In the genomic region with DNA sequence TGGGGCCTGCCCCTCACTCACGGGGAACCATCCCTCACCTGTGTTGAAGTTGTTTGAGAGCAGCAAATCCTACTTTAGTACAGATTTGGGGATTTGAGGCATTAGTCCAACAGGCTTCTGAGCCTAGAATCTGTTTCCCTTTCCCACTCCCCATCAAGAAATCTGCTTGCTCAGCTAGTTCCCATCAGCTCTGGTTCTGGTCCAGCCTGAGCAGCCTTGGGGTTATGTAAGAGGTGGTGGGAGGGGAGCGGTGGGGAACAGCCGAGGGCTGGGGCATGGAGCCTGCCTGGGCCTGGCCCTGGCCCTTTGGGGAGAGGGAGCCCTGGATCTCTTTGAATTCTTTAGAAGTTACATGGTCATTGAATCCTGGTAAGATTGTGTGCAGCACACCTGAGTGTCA, we compare ENCODE assay signal across 16 cellular contexts. TPM values are rescaled to one million over a fixed set of nuclear protein-coding genes. Genes with fewer than 3 reads are reported as not detected.
"Had no signal": no experiment of that assay in that cellular context is flagged by ENCODE, and none has a peak within 500 bp of the region (broad histone marks: within the 10 kb centered on the region; RNA-seq: fewer than 3 reads in every experiment).

No MANE protein-coding gene starts in this region.

- H3K27ac ChIP-seq: thoracic aorta had no signal

- H3K36me3 ChIP-seq: thoracic aorta had no signal

- ATAC-seq: activated naive CD4-positive, alpha-beta T cell treated with anti-CD3 and anti-CD28 coated beads, Interleukin-2, amount 50 U/mL, for 72 hours; activated T-cell treated with anti-CD3 and anti-CD28 coated beads, Interleukin-2, amount 50 U/mL, for 4 hours; natural killer cell had no signal

- H3K4me3 ChIP-seq: thoracic aorta had no signal

- H3K9me3 ChIP-seq: thoracic aorta had no signal

- DNase-seq: activated CD4-positive, alpha-beta memory T cell treated with anti-CD3 and anti-CD28 coated beads for 36 hours; activated effector memory CD4-positive, alpha-beta T cell treated with anti-CD3 and anti-CD28 coated beads, Interleukin-2, amount 50 U/mL, for 16 hours; activated T-cell treated with anti-CD3 and anti-CD28 coated beads, Interleukin-2, amount 50 U/mL, for 4 hours; amniotic stem cell; hypothalamus; natural killer cell; occipital lobe; stimulated activated CD4-positive, alpha-beta T cell treated with anti-CD3 and anti-CD28 coated beads, Interleukin-4, amount 100 ng/mL, for 1 hour had no signal

RNA-seq across cellular contexts. Expression of gene GSTM5, which starts 4.1 kb away (rescaled TPM):
- total RNA-seq: activated CD4-positive, alpha-beta memory T cell treated with anti-CD3 and anti-CD28 coated beads for 36 hours; epithelial cell of proximal tubule; glomerular endothelial cell; lung microvascular endothelial cell had no signal

RNA-seq across cellular contexts. Expression of gene GSTM1, which starts 28.5 kb away (rescaled TPM):
- total RNA-seq: epithelial cell of proximal tubule, glomerular endothelial cell, lung microvascular endothelial cell, occipital lobe, pulmonary artery endothelial cell, thoracic aorta, ureter had no signal

RNA-seq across cellular contexts. Expression of gene EPS8L3, which starts 47.6 kb away (rescaled TPM):
- total RNA-seq: activated CD4-positive, alpha-beta memory T cell treated with anti-CD3 and anti-CD28 coated beads for 36 hours; activated naive CD4-positive, alpha-beta T cell treated with anti-CD3 and anti-CD28 coated beads, Interleukin-2, amount 50 U/mL, for 72 hours; activated T-cell treated with anti-CD3 and anti-CD28 coated beads, Interleukin-2, amount 50 U/mL, for 4 hours; epithelial cell of proximal tubule; glomerular endothelial cell; lung microvascular endothelial cell; occipital lobe; T-helper 2 cell treated with Interferon-gamma antibody and Interleukin-4, amounts not matched to agents 100 ng/mL and 5 ng/mL, for 36 hours had no signal
